ENCODE assay signal across 9 cellular contexts in genomic region chr4:151604238-151604637, GRCh38.
DNase-seq lines count a peak whose midpoint lies in the region; ATAC-seq and TF ChIP-seq lines count a peak whose summit lies in the region.
"Had no signal": no experiment of that assay in that cellular context is flagged by ENCODE, and none has a peak within 500 bp of the region (broad histone marks: within the 10 kb centered on the region; RNA-seq: fewer than 3 reads in every experiment).

No MANE protein-coding gene starts in this region.

- no TSS peak for BruUV-seq in PC-9 (replicated peaks; lab: Mats Ljungman, UMichigan)

- no peak for TF ChIP-seq POLR2A in spleen (IDR thresholded peaks at IDR 0.05)

- H4K20me1 ChIP-seq in PC-9 (ENCODE audit: insufficient read depth): no peaks in the 10 kb centered on the region; the same call in 1 of the 2 replicates

- TF ChIP-seq CTCF in PC-9 (conservative IDR thresholded peaks at IDR 0.05) (peak; percentile 69), fibroblast of mammary gland (conservative IDR thresholded peaks at IDR 0.05; ENCODE audit: control insufficient read depth, insufficient read depth, low read depth, low read length) (peak; percentile 56), spleen (IDR thresholded peaks at IDR 0.05 in 8 of 11, conservative IDR thresholded peaks at IDR 0.05 in 3 of 11) (peak in 7 of 11 experiments; percentile 20 to 54 (median 38))

- H3K4me3 ChIP-seq in PC-9 (no peak overlapping the region), fibroblast of mammary gland (ENCODE audit: control insufficient read depth, low read depth, low read length) (no peak overlapping the region), spleen (no peak overlapping the region)

- CTCF ChIA-PET in PC-9 (lab: Charles Lee): interaction anchor here (0.6 to 1.0 kb wide), 5 partner anchors 38 to 487 kb away, joined by 3 to 5 read pairs (median 3); no protein-coding TSS in a partner anchor

- H3K27me3 ChIP-seq in PC-9 (ENCODE audit: insufficient read depth, low read depth): no peaks in the 10 kb centered on the region
- no peaks in the 10 kb centered on the region for H3K27me3 ChIP-seq in spleen (replicated peaks in 1 of 7)

- no peaks in the 10 kb centered on the region for H3K9me2 ChIP-seq in PC-9 (ENCODE audit: insufficient read depth)

- H3F3A ChIP-seq in PC-9 (ENCODE audit: insufficient read depth, low read depth): no peaks in the 10 kb centered on the region

- 62 to 84% (median 75%) methylated on average over 5 of the region's 5 CpGs for WGBS in spleen, 5 donors

- POLR2A ChIA-PET in PC-9 (lab: Charles Lee; ENCODE audit: unreplicated experiment): interaction anchor here (0.5 to 0.6 kb wide), 2 partner anchors 63 to 788 kb away, joined by 4 to 5 read pairs; no protein-coding TSS in a partner anchor

- H3K9me3 ChIP-seq in PC-9 (ENCODE audit: insufficient read depth, low read depth) (no peaks in the 10 kb centered on the region), spleen (no peaks in the 10 kb centered on the region)

- intact Hi-C loops in PC-9 (cut with micrococcal nuclease; ENCODE audit: unreplicated experiment) (loop anchor here (1.0 to 2.0 kb wide), 4 partner anchors 119 to 327 kb away; partner anchors contain the start of genes FHIP1A and PRSS48), spleen (cut with DNase I; ENCODE audit: low total_unique reads) (loop anchor here (10.0 kb wide), 1 partner anchor 479 kb away; no protein-coding TSS in a partner anchor)

- no peaks in the 10 kb centered on the region for H3K79me2 ChIP-seq in PC-9 (ENCODE audit: low read depth)

- H3K27ac ChIP-seq in PC-9: no peak overlapping the region
- no peak overlapping the region for H3K27ac ChIP-seq in spleen

- H3K36me3 ChIP-seq in PC-9 (ENCODE audit: low read depth): no peaks in the 10 kb centered on the region
- no peaks in the 10 kb centered on the region for H3K36me3 ChIP-seq in spleen

- no peak for ATAC-seq in HG02884 (IDR thresholded peaks at IDR 0.05; ENCODE audit: unreplicated experiment)

- H3K4me1 ChIP-seq in PC-9 (replicated peaks; ENCODE audit: insufficient read depth): no peaks in the 10 kb centered on the region
- H3K4me1 ChIP-seq in spleen: peaks cover 0 to 5% (median 0%) of the 10 kb centered on the region in 6 donors

- H2AFZ ChIP-seq in PC-9: no peak overlapping the region

- no peak overlapping the region for H3K4me2 ChIP-seq in PC-9

- DNase-seq in NOMO-1 treated with DMSO at 0.1 percent for 48 hours (lab: John Stamatoyannopoulos, UW; ENCODE audit: unreplicated experiment) (peak; percentile 13), NOMO-1 treated with dmso at 0.1 percent for 144 hours (lab: John Stamatoyannopoulos, UW; ENCODE audit: unreplicated experiment) (no peak), PC-9 (peak in 1 of 2 experiments; percentile 2), fibroblast of mammary gland (ENCODE audit: low read depth) (peak; percentile 46), spleen (no peak), NCI-H128 (lab: John Stamatoyannopoulos, UW; ENCODE audit: unreplicated experiment) (no peak)
- DNase-seq in stimulated activated naive CD4-positive, alpha-beta T cell treated with Interleukin-2 at 50 U/mL for 16 hours (lab: John Stamatoyannopoulos, UW): no peak
- DNase-seq: activated CD4-positive, alpha-beta T cell treated with anti-CD3 and anti-CD28 coated beads, Interleukin-2, amount 10 ng/mL, durations not matched to agents 7 days and 5 days had no signal

Comparison
In these comparisons a context has a peak if more than half of its experiments do, and no peak if none do; other contexts are left out.
1. DNase-seq: peak in NOMO-1 treated with DMSO at 0.1 percent for 48 hours (single experiment) and fibroblast of mammary gland (single experiment); none in NOMO-1 treated with dmso at 0.1 percent for 144 hours (single experiment), spleen (single experiment), NCI-H128 (single experiment) and stimulated activated naive CD4-positive, alpha-beta T cell treated with Interleukin-2 at 50 U/mL for 16 hours (single experiment).
2. Peak in every context shown above with its lines, with median percentiles within 50 percentile points of each other: CTCF ChIP-seq.